Comparison of ENCODE assay signal across 21 cellular contexts in the genomic region with DNA sequence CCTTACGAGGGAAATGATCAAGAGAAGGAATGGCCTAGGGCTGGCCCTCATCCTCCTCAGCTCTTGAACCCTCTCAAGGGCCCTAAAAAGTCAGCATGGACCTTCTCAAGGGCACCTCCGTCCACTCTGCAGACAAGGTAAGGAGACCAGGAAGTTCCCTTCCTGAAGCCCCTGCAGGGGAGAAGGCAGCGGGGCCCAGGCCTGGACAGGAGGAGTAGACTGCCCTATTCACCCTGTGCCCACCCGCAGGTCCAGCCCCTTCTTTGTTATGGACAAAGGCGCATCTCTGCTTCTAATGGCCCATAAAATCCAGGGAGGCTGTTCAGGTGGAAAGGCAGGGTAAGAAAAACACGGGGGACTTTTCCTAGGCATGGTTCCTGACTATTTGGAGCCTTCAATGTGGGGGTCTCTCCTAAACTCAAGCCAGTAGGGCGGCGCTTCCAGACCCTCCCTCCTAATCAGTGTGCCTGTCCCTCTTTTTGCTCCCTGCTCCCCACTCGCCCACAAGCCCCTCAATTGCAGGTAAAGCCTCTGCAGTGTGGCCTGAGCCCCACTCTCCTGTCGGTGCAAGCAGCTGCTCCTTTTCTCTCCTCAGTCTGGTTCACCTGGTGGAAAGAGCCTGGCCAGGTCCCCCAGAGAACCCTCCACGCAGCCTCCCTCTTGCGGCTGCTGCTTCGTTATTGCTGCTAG. TPM values are rescaled to one million over a fixed set of nuclear protein-coding genes. Genes with fewer than 3 reads are reported as not detected.
DNase-seq lines count a peak whose midpoint lies in the region; ATAC-seq and TF ChIP-seq lines count a peak whose summit lies in the region.
"Had no signal": no experiment of that assay in that cellular context is flagged by ENCODE, and none has a peak within 500 bp of the region (broad histone marks: within the 10 kb centered on the region; RNA-seq: fewer than 3 reads in every experiment).

No MANE protein-coding gene starts in this region.

- ATAC-seq in left cardiac atrium: no peak
- ATAC-seq in upper lobe of right lung: no peak
- ATAC-seq in GM21529 (IDR thresholded peaks at IDR 0.05; ENCODE audit: unreplicated experiment): no peak
- ATAC-seq in GM18520 (IDR thresholded peaks at IDR 0.05; ENCODE audit: unreplicated experiment): no peak
- ATAC-seq: activated CD8-positive, alpha-beta memory T cell treated with anti-CD3 and anti-CD28 coated beads, Interleukin-2, amount 10 ng/mL, durations not matched to agents 7 days and 5 days; activated T-helper 17 cell treated with anti-CD3 and anti-CD28 coated beads, Interleukin-2, amount 50 U/mL, for 72 hours; PC-3; stimulated activated naive CD8-positive, alpha-beta T cell treated with anti-CD3 and anti-CD28 coated beads, Interleukin-15, Interleukin-2, amounts not matched to agents 100 U/mL and 50 U/mL, for 24 hours had no signal

- H3K27ac Mint-ChIP-seq in brain: peak overlapping the region in 4 of 5 experiments; percentile 48 to 97 (median 82)
- H3K27ac Mint-ChIP-seq in mesothelial cell of epicardium: peak overlapping the region; percentile 98
- H3K27ac Mint-ChIP-seq: activated CD4-positive, alpha-beta T cell treated with anti-CD3 and anti-CD28 coated beads, Interleukin-2, amount 10 ng/mL, durations not matched to agents 7 days and 5 days; activated CD8-positive, alpha-beta memory T cell treated with anti-CD3 and anti-CD28 coated beads, Interleukin-2, amount 10 ng/mL, durations not matched to agents 7 days and 5 days; activated T-helper 17 cell treated with anti-CD3 and anti-CD28 coated beads, Interleukin-2, amount 50 U/mL, for 72 hours had no signal

- intact Hi-C loops in left cardiac atrium (cut with DNase I) (no loop called here), upper lobe of right lung (cut with DNase I) (no loop called here)

- no peak for DNase-seq in cardiac muscle cell (ENCODE audit: low read depth in 1 of 2, low spot score in 1 of 2)
- no peak for DNase-seq in left cardiac atrium
- DNase-seq in mesothelial cell of epicardium (ENCODE audit: low spot score in 2 of 2, unreplicated experiment in 2 of 2): no peak
- no peak for DNase-seq in upper lobe of right lung
- no peak for DNase-seq in DMS 273 (lab: John Stamatoyannopoulos, UW; ENCODE audit: unreplicated experiment)
- DNase-seq: ACHN; activated CD4-positive, alpha-beta T cell treated with anti-CD3 and anti-CD28 coated beads, Interleukin-2, amount 10 ng/mL, durations not matched to agents 7 days and 5 days; activated CD8-positive, alpha-beta memory T cell treated with anti-CD3 and anti-CD28 coated beads, Interleukin-2, amount 10 ng/mL, durations not matched to agents 7 days and 5 days; cortex of kidney; glutamatergic neuron; NCI-H446; PC-3; stimulated activated CD4-positive, alpha-beta T cell treated with anti-CD3 and anti-CD28 coated beads, Interleukin-4, amount 100 ng/mL, for 1 hour; stimulated activated naive CD8-positive, alpha-beta T cell treated with anti-CD3 and anti-CD28 coated beads, Interleukin-15, Interleukin-2, amounts not matched to agents 100 U/mL and 50 U/mL, for 24 hours had no signal

- peaks cover 63% of the 10 kb centered on the region for H3K4me1 Mint-ChIP-seq in brain
- H3K4me1 Mint-ChIP-seq in mesothelial cell of epicardium: peaks cover 52% of the 10 kb centered on the region
- H3K4me1 Mint-ChIP-seq: activated CD8-positive, alpha-beta memory T cell treated with anti-CD3 and anti-CD28 coated beads, Interleukin-2, amount 10 ng/mL, durations not matched to agents 7 days and 5 days; activated T-helper 17 cell treated with anti-CD3 and anti-CD28 coated beads, Interleukin-2, amount 50 U/mL, for 72 hours had no signal

- H3K36me3 ChIP-seq in cardiac muscle cell (peaks cover 60% of the 10 kb centered on the region), upper lobe of right lung (peaks cover 83% of the 10 kb centered on the region)

- H3K4me3 Mint-ChIP-seq in brain (no peak overlapping the region), mesothelial cell of epicardium (no peak overlapping the region)
- H3K4me3 Mint-ChIP-seq: activated CD4-positive, alpha-beta T cell treated with anti-CD3 and anti-CD28 coated beads, Interleukin-2, amount 10 ng/mL, durations not matched to agents 7 days and 5 days; activated CD8-positive, alpha-beta memory T cell treated with anti-CD3 and anti-CD28 coated beads, Interleukin-2, amount 10 ng/mL, durations not matched to agents 7 days and 5 days; activated T-helper 17 cell treated with anti-CD3 and anti-CD28 coated beads, Interleukin-2, amount 50 U/mL, for 72 hours had no signal

- no peaks in the 10 kb centered on the region for H3K27me3 Mint-ChIP-seq in brain
- H3K27me3 Mint-ChIP-seq in mesothelial cell of epicardium (ENCODE audit: low read depth): no peaks in the 10 kb centered on the region
- H3K27me3 Mint-ChIP-seq: activated CD4-positive, alpha-beta T cell treated with anti-CD3 and anti-CD28 coated beads, Interleukin-2, amount 10 ng/mL, durations not matched to agents 7 days and 5 days; activated T-helper 17 cell treated with anti-CD3 and anti-CD28 coated beads, Interleukin-2, amount 50 U/mL, for 72 hours had no signal

- TF ChIP-seq CTCF in cardiac muscle cell (IDR thresholded peaks at IDR 0.05; ENCODE audit: low read depth, low read length): no peak
- no peak for TF ChIP-seq CTCF in brain (conservative IDR thresholded peaks at IDR 0.05)
- TF ChIP-seq CTCF in mesothelial cell of epicardium (IDR thresholded peaks at IDR 0.05; ENCODE audit: unreplicated experiment): no peak
- TF ChIP-seq CTCF in upper lobe of right lung (IDR thresholded peaks at IDR 0.05): no peak

- H3K27me3 ChIP-seq in cardiac muscle cell (no peaks in the 10 kb centered on the region), upper lobe of right lung (no peaks in the 10 kb centered on the region)
- H3K27me3 ChIP-seq: BLaER1, tibial nerve had no signal

- H3K27ac ChIP-seq in cardiac muscle cell (peak overlapping the region; percentile 88), upper lobe of right lung (peak overlapping the region; percentile 73)

- H3K4me3 ChIP-seq in cardiac muscle cell (no peak overlapping the region), upper lobe of right lung (no peak overlapping the region)
- H3K4me3 ChIP-seq: BLaER1, smooth muscle cell, tibial nerve had no signal

- H3K9me3 ChIP-seq in cardiac muscle cell (ENCODE audit: low read depth): no peaks in the 10 kb centered on the region
- H3K9me3 ChIP-seq in upper lobe of right lung: no peaks in the 10 kb centered on the region
- H3K9me3 ChIP-seq: BLaER1, tibial nerve had no signal

- peaks cover 80% of the 10 kb centered on the region for H3K36me3 Mint-ChIP-seq in brain
- H3K36me3 Mint-ChIP-seq in mesothelial cell of epicardium: peaks cover 42% of the 10 kb centered on the region
- H3K36me3 Mint-ChIP-seq: activated CD8-positive, alpha-beta memory T cell treated with anti-CD3 and anti-CD28 coated beads, Interleukin-2, amount 10 ng/mL, durations not matched to agents 7 days and 5 days had no signal

- no peaks in the 10 kb centered on the region for H3K9me3 Mint-ChIP-seq in brain
- H3K9me3 Mint-ChIP-seq in mesothelial cell of epicardium: no peaks in the 10 kb centered on the region
- H3K9me3 Mint-ChIP-seq: activated CD4-positive, alpha-beta T cell treated with anti-CD3 and anti-CD28 coated beads, Interleukin-2, amount 10 ng/mL, durations not matched to agents 7 days and 5 days; activated T-helper 17 cell treated with anti-CD3 and anti-CD28 coated beads, Interleukin-2, amount 50 U/mL, for 72 hours had no signal

- H3K4me1 ChIP-seq in cardiac muscle cell (ENCODE audit: low read depth) (peaks cover 27% of the 10 kb centered on the region), upper lobe of right lung (peaks cover 42% of the 10 kb centered on the region)

RNA-seq across cellular contexts. Expression of a gene that starts 28.2 kb away (rescaled TPM):
- total RNA-seq in cardiac muscle cell: 35.4 and 51.1 TPM in 2 replicates
- polyA plus RNA-seq in cardiac muscle cell: 15.0 and 22.3 TPM in 2 replicates
- 10 to 100 TPM; 16.4 to 28.5 TPM for total RNA-seq in left cardiac atrium
- polyA plus RNA-seq in brain (ENCODE audit: insufficient read depth, low read depth, low replicate concordance): 5.6 TPM
- 84.6 to 88.7 TPM (median 87.8 TPM) in 3 replicates for total RNA-seq in mesothelial cell of epicardium
- 63.6 TPM for total RNA-seq in upper lobe of right lung
